20 cellular contexts compared by ENCODE assay signal in the genomic region with DNA sequence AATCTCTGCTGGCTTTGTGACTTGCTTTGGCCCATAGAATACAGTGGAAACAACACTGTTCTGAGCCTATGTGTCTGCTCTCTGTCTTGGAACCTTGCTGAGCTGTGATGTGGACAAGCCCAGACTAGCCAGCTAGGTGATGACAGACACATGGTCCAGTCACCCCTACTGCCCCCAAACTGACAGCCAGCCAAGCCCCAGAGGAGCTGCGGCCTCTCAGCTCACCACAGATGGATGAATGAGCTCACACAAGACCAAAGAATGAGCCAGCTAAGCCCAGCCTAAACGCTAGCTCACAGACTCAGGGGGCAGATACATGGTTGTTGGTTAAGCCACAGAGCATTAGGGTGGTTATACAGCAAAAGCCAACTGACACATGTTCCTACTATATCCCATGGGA. TPM values are rescaled to one million over a fixed set of nuclear protein-coding genes. Genes with fewer than 3 reads are reported as not detected.
DNase-seq lines count a peak whose midpoint lies in the region; FAIRE-seq and TF ChIP-seq lines count a peak whose summit lies in the region.
"Had no signal": no experiment of that assay in that cellular context is flagged by ENCODE, and none has a peak within 500 bp of the region (broad histone marks: within the 10 kb centered on the region; RNA-seq: fewer than 3 reads in every experiment).

No MANE protein-coding gene starts in this region.

- no peaks in the 10 kb centered on the region for H3K27me3 Mint-ChIP-seq in HFFc6 (ENCODE audit: insufficient read depth)

- no peak overlapping the region for H3K4me3 Mint-ChIP-seq in HFFc6
- H3K4me3 Mint-ChIP-seq: immature natural killer cell, mesothelial cell of epicardium had no signal

- H3K27me3 ChIP-seq in bronchial epithelial cell (ENCODE audit: control insufficient read depth, insufficient read depth, low read length): no peaks in the 10 kb centered on the region
- H3K27me3 ChIP-seq: ascending aorta had no signal

- H3K4me3 ChIP-seq in bronchial epithelial cell (ENCODE audit: low read depth, low read length): no peak overlapping the region
- H3K4me3 ChIP-seq: ascending aorta had no signal

- H3K36me3 ChIP-seq in bronchial epithelial cell (ENCODE audit: control insufficient read depth, insufficient read depth, low read length): peaks cover 37% of the 10 kb centered on the region

- peaks cover 27% of the 10 kb centered on the region for H3K4me1 Mint-ChIP-seq in HFFc6 (ENCODE audit: low read depth)

- H3K36me3 Mint-ChIP-seq in HFFc6 (ENCODE audit: low read depth): peaks cover 18% of the 10 kb centered on the region; the same call in 1 of the 2 replicates

- DNase-seq in AG20443 (ENCODE audit: low spot score): peak; percentile 71
- DNase-seq in HFFc6: peak; percentile 32
- peak; percentile 98 for DNase-seq in bronchial epithelial cell (ENCODE audit: low read depth)
- DNase-seq in mesenteric fat pad (ENCODE audit: low spot score): peak; percentile 55
- DNase-seq in NCI-H1048 (lab: John Stamatoyannopoulos, UW): no peak
- DNase-seq in putamen (ENCODE audit: low spot score): no peak
- DNase-seq in GF-D8 (lab: John Stamatoyannopoulos, UW): no peak
- DNase-seq in NCI-H510A (lab: John Stamatoyannopoulos, UW): no peak
- DNase-seq: C1 segment of cervical spinal cord, DMS53, immature natural killer cell, KBM-7, NCI-H1436 treated with DMSO at 0.1 percent for 48 hours, substantia nigra had no signal

- H3K9me3 Mint-ChIP-seq in HFFc6: no peaks in the 10 kb centered on the region
- H3K9me3 Mint-ChIP-seq: immature natural killer cell, mesothelial cell of epicardium had no signal

- FAIRE-seq in bronchial epithelial cell (lab: Jason Lieb, UNC): peak; percentile 77
- FAIRE-seq: frontal cortex, H1 had no signal

- H3K27ac Mint-ChIP-seq in HFFc6: peak overlapping the region; percentile 62
- H3K27ac Mint-ChIP-seq: mesothelial cell of epicardium had no signal

- TF ChIP-seq CTCF in HFFc6 (IDR thresholded peaks at IDR 0.05): no peak
- no peak for TF ChIP-seq CTCF in bronchial epithelial cell (IDR thresholded peaks at IDR 0.05; ENCODE audit: insufficient read depth, low read length, severe bottlenecking)

RNA-seq across cellular contexts. Expression of gene AARS2, which starts 4.1 kb away (rescaled TPM):
- 10 to 100 TPM in 5 of 6 experiments, 1 to 10 TPM in 1; 8.8 to 11.5 (median 10.7) TPM for total RNA-seq in HFFc6 (2021; fragmentation: NEBNext Ultra II Directional; extraction: Animal tissue kit (Norgen Biotek cat#: 25700))
- total RNA-seq in bronchial epithelial cell (9.5 and 12.4 TPM in 2 replicates), mesenteric fat pad (8.1 TPM)

RNA-seq across cellular contexts. Expression of gene SPATS1, which starts 33.4 kb away (rescaled TPM):
- total RNA-seq in HFFc6 (2021; fragmentation: NEBNext Ultra II Directional; extraction: Animal tissue kit (Norgen Biotek cat#: 25700)): not detected
- not detected in 2 replicates for total RNA-seq in bronchial epithelial cell
- not detected for total RNA-seq in mesenteric fat pad
- total RNA-seq: ascending aorta, dermis microvascular lymphatic vessel endothelial cell, H1, mesothelial cell of epicardium, NCI-H460 had no signal

RNA-seq across cellular contexts. Expression of gene TMEM151B, which starts 38.8 kb away (rescaled TPM):
- not detected for total RNA-seq in HFFc6 (2021; fragmentation: NEBNext Ultra II Directional; extraction: Animal tissue kit (Norgen Biotek cat#: 25700))
- total RNA-seq in bronchial epithelial cell (not detected in 2 replicates), mesenteric fat pad (not detected)
- total RNA-seq: ascending aorta, dermis microvascular lymphatic vessel endothelial cell, NCI-H460 had no signal

RNA-seq across cellular contexts. Expression of gene NFKBIE, which starts 43.7 kb away (rescaled TPM):
- 1 to 10 TPM; 4.2 to 6.7 (median 5.8) TPM for total RNA-seq in HFFc6 (2021; fragmentation: NEBNext Ultra II Directional; extraction: Animal tissue kit (Norgen Biotek cat#: 25700))
- total RNA-seq in bronchial epithelial cell (3.3 and 5.3 TPM in 2 replicates), mesenteric fat pad (6.6 TPM)

RNA-seq across cellular contexts. Expression of gene SLC35B2, which starts 51.8 kb away (rescaled TPM):
- 100 to 1,000 TPM; 108 to 132 (median 120) TPM for total RNA-seq in HFFc6 (2021; fragmentation: NEBNext Ultra II Directional; extraction: Animal tissue kit (Norgen Biotek cat#: 25700))
- 50.4 and 52.9 TPM in 2 replicates for total RNA-seq in bronchial epithelial cell
- total RNA-seq in mesenteric fat pad: 27.4 TPM

Comparison
In these comparisons a context has a peak if more than half of its experiments do, and no peak if none do; other contexts are left out.
1. DNase-seq: peak in AG20443 (single experiment), HFFc6 (single experiment), bronchial epithelial cell (single experiment) and mesenteric fat pad (single experiment); none in NCI-H1048 (single experiment), putamen (single experiment), GF-D8 (single experiment) and NCI-H510A (single experiment).